Comparison of ENCODE assay signal across 12 cellular contexts in the genomic region with DNA sequence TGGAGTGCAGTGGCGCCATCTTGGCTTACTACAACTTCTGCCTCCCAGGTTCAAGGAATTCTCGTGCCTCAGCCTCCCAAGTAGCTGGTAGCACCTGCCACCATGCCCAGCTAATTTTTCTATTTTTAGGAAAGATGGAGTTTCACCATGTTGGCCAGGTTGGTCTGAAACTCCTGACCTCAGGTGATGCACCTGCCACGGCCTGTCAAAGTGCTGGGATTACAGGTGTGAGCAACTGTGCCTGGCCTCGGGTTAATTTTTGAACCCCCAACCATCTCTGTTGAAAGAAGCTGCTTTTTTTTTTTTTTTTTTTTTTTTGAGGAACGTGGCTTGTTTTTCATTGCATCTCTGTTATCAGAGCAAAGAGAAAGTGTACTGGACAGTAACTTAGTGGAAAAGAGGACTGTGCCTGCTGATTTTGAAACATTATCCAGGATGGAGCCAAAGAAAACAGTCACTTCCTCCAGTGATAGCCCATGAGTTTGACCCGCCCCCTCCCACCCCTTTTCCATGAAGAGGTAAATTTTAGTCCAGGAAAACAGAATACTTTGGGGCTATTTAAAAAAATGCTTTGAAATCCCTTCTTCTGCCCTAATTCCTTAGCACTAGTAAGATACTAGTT. TPM values are rescaled to one million over a fixed set of nuclear protein-coding genes. Genes with fewer than 3 reads are reported as not detected.
DNase-seq lines count a peak whose midpoint lies in the region; ATAC-seq, FAIRE-seq and TF ChIP-seq lines count a peak whose summit lies in the region.
"Had no signal": no experiment of that assay in that cellular context is flagged by ENCODE, and none has a peak within 500 bp of the region (broad histone marks: within the 10 kb centered on the region; RNA-seq: fewer than 3 reads in every experiment).

No MANE protein-coding gene starts in this region.

- TF ChIP-seq RAD21 in IMR-90 (IDR thresholded peaks at IDR 0.05; ENCODE audit: low read length) = no peak

- CTCF ChIA-PET in IMR-90 (lab: Yijun Ruan, JAX) = interaction anchor here (0.6 kb wide), 1 partner anchor 212 kb away, joined by 3 read pairs; no protein-coding TSS in a partner anchor
- CTCF ChIA-PET in activated CD8-positive, alpha-beta T cell treated with anti-CD3 and anti-CD28 coated beads for 36 hours (lab: Charles Lee) = interaction anchor here (0.6 to 1.2 kb wide), 2 partner anchors 17 to 332 kb away, joined by 4 to 5 read pairs; no protein-coding TSS in a partner anchor

- H2BK20ac ChIP-seq in IMR-90 (ENCODE audit: low read depth, low read length) = no peak overlapping the region

- H3K36me3 ChIP-seq in IMR-90 (ENCODE audit: control insufficient read depth, insufficient read depth, low read length) (peaks cover 2% of the 10 kb centered on the region; the same call in 1 of the 2 replicates), bronchial epithelial cell (ENCODE audit: control insufficient read depth, insufficient read depth, low read length) (peaks cover 2% of the 10 kb centered on the region), keratinocyte (ENCODE audit: control insufficient read depth in 2 of 2, extremely low read depth in 1 of 2, insufficient read depth in 2 of 2, low read length in 2 of 2) (peaks cover 0 to 1% of the 10 kb centered on the region in 2 experiments)

- no peak overlapping the region for H2AFZ ChIP-seq in IMR-90 (replicated peaks; ENCODE audit: low read length, poor library complexity)
- H2AFZ ChIP-seq in keratinocyte (ENCODE audit: control insufficient read depth, low read length) = no peak overlapping the region

- no peak overlapping the region for H3K14ac ChIP-seq in IMR-90 (replicated peaks; ENCODE audit: low read depth, low read length)

- peaks cover 6% of the 10 kb centered on the region for H3K79me2 ChIP-seq in keratinocyte (ENCODE audit: control insufficient read depth, insufficient read depth, low read length)

- WGBS in IMR-90 (ENCODE audit: extremely low coverage in 2 of 2, insufficient read length in 1 of 2), 2 experiments = 80% methylated on average over 1 of the region's 6 CpGs; no CpG with 5 or more reads in 1 of the 2 experiments

- H4K5ac ChIP-seq in IMR-90 (ENCODE audit: low read depth, low read length) = no peak overlapping the region

- intact Hi-C loops in IMR-90 (cut with micrococcal nuclease) = loop anchor here (2.0 to 5.0 kb wide), 2 partner anchors 21 to 40 kb away; partner anchors contain the start of gene WBP1L
- intact Hi-C loops in activated CD4-positive, alpha-beta T cell treated with anti-CD3 and anti-CD28 coated beads, Interleukin-2, amount 10 ng/mL, durations not matched to agents 24 days and 14 days (cut with micrococcal nuclease) = no loop called here
- intact Hi-C loops in activated CD8-positive, alpha-beta T cell treated with anti-CD3 and anti-CD28 coated beads for 36 hours (cut with micrococcal nuclease) = no loop called here

- no peaks in the 10 kb centered on the region for H3K9me3 Mint-ChIP-seq in activated CD4-positive, alpha-beta T cell treated with anti-CD3 and anti-CD28 coated beads, Interleukin-2, amount 10 ng/mL, durations not matched to agents 24 days and 14 days
- H3K9me3 Mint-ChIP-seq in activated CD8-positive, alpha-beta T cell treated with anti-CD3 and anti-CD28 coated beads for 36 hours = no peaks in the 10 kb centered on the region
- H3K9me3 Mint-ChIP-seq: CD4-positive, CD25-positive, alpha-beta regulatory T cell had no signal

- peaks cover 23% of the 10 kb centered on the region for H3K4me1 Mint-ChIP-seq in activated CD4-positive, alpha-beta T cell treated with anti-CD3 and anti-CD28 coated beads, Interleukin-2, amount 10 ng/mL, durations not matched to agents 24 days and 14 days
- H3K4me1 Mint-ChIP-seq in activated CD8-positive, alpha-beta T cell treated with anti-CD3 and anti-CD28 coated beads for 36 hours (ENCODE audit: low read depth) = peaks cover 53% of the 10 kb centered on the region

- TF ChIP-seq CTCF in IMR-90 (conservative IDR thresholded peaks at IDR 0.05; ENCODE audit: low read depth, low read length) (no peak), bronchial epithelial cell (IDR thresholded peaks at IDR 0.05; ENCODE audit: insufficient read depth, low read length, severe bottlenecking) (no peak), keratinocyte (optimal IDR thresholded peaks at IDR 0.05 in 1 of 3, IDR thresholded peaks at IDR 0.05 in 1 of 3, conservative IDR thresholded peaks at IDR 0.05 in 1 of 3; ENCODE audit: extremely low read depth in 1 of 3, insufficient read depth in 2 of 3, low read length in 3 of 3) (no peak)
- no peak for TF ChIP-seq CTCF in activated CD8-positive, alpha-beta T cell treated with anti-CD3 and anti-CD28 coated beads for 36 hours (IDR thresholded peaks at IDR 0.05)

- no peak overlapping the region for H2BK15ac ChIP-seq in IMR-90 (ENCODE audit: low read depth, low read length)

- no peak overlapping the region for H3K18ac ChIP-seq in IMR-90 (ENCODE audit: low read depth, low read length)

- H3K9me1 ChIP-seq in IMR-90 (ENCODE audit: insufficient read depth, low read length) = peaks cover 24% of the 10 kb centered on the region
- peaks cover 2% of the 10 kb centered on the region for H3K9me1 ChIP-seq in keratinocyte (ENCODE audit: control insufficient read depth, extremely low read depth, insufficient read depth, low read length)

- no peak for TF ChIP-seq POLR2A in IMR-90 (IDR thresholded peaks at IDR 0.05; ENCODE audit: low read depth, low read length)

- no peak overlapping the region for H3K4ac ChIP-seq in IMR-90 (ENCODE audit: low read depth, low read length)

- H3K9me3 ChIP-seq in IMR-90 (ENCODE audit: control insufficient read depth, insufficient read depth, low read length) (no peaks in the 10 kb centered on the region), keratinocyte (ENCODE audit: control insufficient read depth, low read depth, low read length) (no peaks in the 10 kb centered on the region)

- DNase-seq in IMR-90 (peak; percentile 65), bronchial epithelial cell (ENCODE audit: low read depth) (peak; percentile 46), keratinocyte (ENCODE audit: low read depth, low spot score) (no peak)
- DNase-seq in activated CD4-positive, alpha-beta T cell treated with anti-CD3 and anti-CD28 coated beads, Interleukin-2, amount 10 ng/mL, durations not matched to agents 24 days and 14 days = no peak
- DNase-seq in activated CD8-positive, alpha-beta T cell treated with anti-CD3 and anti-CD28 coated beads for 36 hours = no peak
- DNase-seq: CD4-positive, CD25-positive, alpha-beta regulatory T cell; NCI-H2081 had no signal

- H3K27me3 ChIP-seq in IMR-90 (ENCODE audit: control insufficient read depth, insufficient read depth, low read length) (peaks cover 5% of the 10 kb centered on the region), bronchial epithelial cell (ENCODE audit: control insufficient read depth, insufficient read depth, low read length) (no peaks in the 10 kb centered on the region), keratinocyte (ENCODE audit: control insufficient read depth, extremely low read depth, insufficient read depth, low read length) (no peaks in the 10 kb centered on the region)

- peaks cover 49 to 61% of the 10 kb centered on the region in 2 experiments for H3K79me1 ChIP-seq in IMR-90 (ENCODE audit: low read depth in 1 of 2, low read length in 2 of 2)

- no peak overlapping the region for H2AK5ac ChIP-seq in IMR-90 (ENCODE audit: low read depth, low read length)

- no TSS peak for BruUV-seq in IMR-90 (replicated peaks; lab: Mats Ljungman, UMichigan)

- ATAC-seq in IMR-90 (ENCODE audit: low read depth) (no peak), GM18498 (IDR thresholded peaks at IDR 0.05; ENCODE audit: unreplicated experiment) (no peak)
- ATAC-seq in activated CD8-positive, alpha-beta T cell treated with anti-CD3 and anti-CD28 coated beads for 36 hours = no peak
- no peak for ATAC-seq in activated CD4-positive, CD25-positive, alpha-beta regulatory T cell treated with anti-CD3 and anti-CD28 coated beads, Interleukin-2, amount 50 U/mL, for 24 hours

- H4K91ac ChIP-seq in IMR-90 (ENCODE audit: insufficient read depth, low read depth, low read length) = no peak overlapping the region

- peaks cover 20% of the 10 kb centered on the region for H3K4me1 ChIP-seq in IMR-90 (ENCODE audit: control insufficient read depth, insufficient read depth, low read length)
- H3K4me1 ChIP-seq in keratinocyte (ENCODE audit: control insufficient read depth, extremely low read depth, insufficient read depth, low read length) = peaks cover 68% of the 10 kb centered on the region

- H3K56ac ChIP-seq in IMR-90 (ENCODE audit: extremely low read depth, insufficient read depth, low read length) = no peak overlapping the region

- no peak overlapping the region for H2AK9ac ChIP-seq in IMR-90 (replicated peaks; ENCODE audit: low read depth, low read length, poor library complexity)

- peaks cover 17% of the 10 kb centered on the region for H3K36me3 Mint-ChIP-seq in activated CD4-positive, alpha-beta T cell treated with anti-CD3 and anti-CD28 coated beads, Interleukin-2, amount 10 ng/mL, durations not matched to agents 24 days and 14 days (ENCODE audit: low read depth)
- peaks cover 9% of the 10 kb centered on the region for H3K36me3 Mint-ChIP-seq in activated CD8-positive, alpha-beta T cell treated with anti-CD3 and anti-CD28 coated beads for 36 hours (ENCODE audit: low read depth)

- dilution Hi-C loops in IMR-90 (cut with HindIII; ENCODE audit: low sequenced_read_pairs, unreplicated experiment) (no loop called here), keratinocyte (cut with MboI; ENCODE audit: extremely low pct_ligation_motif_present, low sequenced_read_pairs) (no loop called here)

- H3K27ac Mint-ChIP-seq in activated CD4-positive, alpha-beta T cell treated with anti-CD3 and anti-CD28 coated beads, Interleukin-2, amount 10 ng/mL, durations not matched to agents 24 days and 14 days = no peak overlapping the region
- H3K27ac Mint-ChIP-seq in activated CD8-positive, alpha-beta T cell treated with anti-CD3 and anti-CD28 coated beads for 36 hours = no peak overlapping the region

- no peak overlapping the region for H2BK5ac ChIP-seq in IMR-90 (ENCODE audit: low read depth, low read length, poor library complexity, severe bottlenecking)

- H3K27me3 Mint-ChIP-seq in activated CD4-positive, alpha-beta T cell treated with anti-CD3 and anti-CD28 coated beads, Interleukin-2, amount 10 ng/mL, durations not matched to agents 24 days and 14 days = no peaks in the 10 kb centered on the region
- H3K27me3 Mint-ChIP-seq in activated CD8-positive, alpha-beta T cell treated with anti-CD3 and anti-CD28 coated beads for 36 hours = no peaks in the 10 kb centered on the region
- H3K27me3 Mint-ChIP-seq: CD4-positive, CD25-positive, alpha-beta regulatory T cell had no signal

- FAIRE-seq in bronchial epithelial cell (lab: Jason Lieb, UNC) (no peak), keratinocyte (lab: Jason Lieb, UNC) (no peak)
- FAIRE-seq: GM12892, H1 had no signal

- POLR2A ChIA-PET in IMR-90 (lab: Charles Lee; ENCODE audit: unreplicated experiment) = no interaction called here
- POLR2A ChIA-PET in activated CD8-positive, alpha-beta T cell treated with anti-CD3 and anti-CD28 coated beads for 36 hours (lab: Charles Lee) = interaction anchor here (0.6 kb wide), 1 partner anchor 120 kb away, joined by 3 read pairs; no protein-coding TSS in a partner anchor

- H4K20me1 ChIP-seq in IMR-90 (ENCODE audit: insufficient read depth, low read length) = peaks cover 89% of the 10 kb centered on the region
- H4K20me1 ChIP-seq in keratinocyte (ENCODE audit: control insufficient read depth, extremely low read depth, insufficient read depth, low read length) = no peaks in the 10 kb centered on the region

- no peak overlapping the region for H3K27ac ChIP-seq in IMR-90 (ENCODE audit: insufficient read depth, low read length)
- peak overlapping the region; percentile 65 for H3K27ac ChIP-seq in keratinocyte (ENCODE audit: control insufficient read depth, insufficient read depth, low read length)
- H3K27ac ChIP-seq in skin epidermis = peak overlapping the region in 19 of 21 experiments; percentile 13 to 95 (median 82)

- H2BK120ac ChIP-seq in IMR-90 (ENCODE audit: low read depth, low read length) = no peak overlapping the region

- H3K23ac ChIP-seq in IMR-90 (ENCODE audit: low read depth, low read length) = no peak overlapping the region

- no peak overlapping the region for H3K9ac ChIP-seq in IMR-90 (ENCODE audit: low read depth, low read length)
- peak overlapping the region; percentile 53 for H3K9ac ChIP-seq in keratinocyte (ENCODE audit: control insufficient read depth, extremely low read depth, insufficient read depth, low read length)

- H3K4me2 ChIP-seq in IMR-90 (ENCODE audit: low read depth, low read length) (no peak overlapping the region; the same call in 1 of the 2 replicates), keratinocyte (ENCODE audit: control insufficient read depth, extremely low read depth, insufficient read depth, low read depth, low read length) (peak overlapping the region; percentile 68)

- no peak overlapping the region for H3K4me3 Mint-ChIP-seq in activated CD4-positive, alpha-beta T cell treated with anti-CD3 and anti-CD28 coated beads, Interleukin-2, amount 10 ng/mL, durations not matched to agents 24 days and 14 days
- no peak overlapping the region for H3K4me3 Mint-ChIP-seq in activated CD8-positive, alpha-beta T cell treated with anti-CD3 and anti-CD28 coated beads for 36 hours
- H3K4me3 Mint-ChIP-seq: CD4-positive, CD25-positive, alpha-beta regulatory T cell had no signal

- H3K4me3 ChIP-seq in IMR-90 (ENCODE audit: insufficient read depth, low read depth, low read length) (no peak overlapping the region), bronchial epithelial cell (ENCODE audit: low read depth, low read length) (no peak overlapping the region), keratinocyte (ENCODE audit: control insufficient read depth in 2 of 3, extremely low read depth in 1 of 3, insufficient read depth in 2 of 3, low read depth in 1 of 3, low read length in 3 of 3) (no peak overlapping the region), skin epidermis (no peak overlapping the region)

- in situ Hi-C loops in IMR-90 (cut with MboI; ENCODE audit: low sequenced_read_pairs) = no loop called here

- H4K8ac ChIP-seq in IMR-90 (ENCODE audit: low read depth in 2 of 2, low read length in 2 of 2) = no peak overlapping the region

RNA-seq across cellular contexts. Expression of gene WBP1L, which starts 38.3 kb away (rescaled TPM):
- total RNA-seq in IMR-90 (2012; rRNA removed) (29.2 and 31.0 TPM in 2 replicates), bronchial epithelial cell (26.1 and 36.4 TPM in 2 replicates)
- polyA plus RNA-seq in IMR-90 (2012; rRNA removed) (20.7 and 22.2 TPM in 2 replicates), keratinocyte (24.3 to 45.7 TPM (median 27.3 TPM) in 3 replicates)
- polyA plus RNA-seq in IMR-90 (2012; cell fraction: cytosol; rRNA removed) = 17.2 and 31.3 TPM in 2 replicates
- polyA plus RNA-seq in IMR-90 (2012; cell fraction: nucleus; rRNA removed; ENCODE audit: low replicate concordance) = 18.9 and 19.8 TPM in 2 replicates
- 25.9 TPM for polyA plus RNA-seq in keratinocyte (2011; ENCODE audit: low read depth)
- polyA plus RNA-seq in keratinocyte (2011; cell fraction: cytosol; rRNA removed) = 30.8 and 32.7 TPM in 2 replicates
- polyA plus RNA-seq in keratinocyte (2011; cell fraction: nucleus; rRNA removed) = 33.6 and 38.0 TPM in 2 replicates
- 21.5 and 33.4 TPM in 2 replicates for polyA plus RNA-seq in keratinocyte (2012; ENCODE audit: low replicate concordance)
- 42.8 to 84.0 TPM (median 50.9 TPM) in 3 replicates for polyA minus RNA-seq in keratinocyte
- polyA minus RNA-seq in keratinocyte (2011; cell fraction: cytosol; rRNA and poly(A)+ RNA removed) = 51.8 TPM
- 41.7 and 46.7 TPM in 2 replicates for polyA minus RNA-seq in keratinocyte (2011; cell fraction: nucleus; rRNA and poly(A)+ RNA removed)
- 15.6 and 15.8 TPM in 2 replicates for total RNA-seq in activated CD4-positive, alpha-beta T cell treated with anti-CD3 and anti-CD28 coated beads, Interleukin-2, amount 10 ng/mL, durations not matched to agents 24 days and 14 days
- 10 to 100 TPM; 11.4 to 12.7 TPM for total RNA-seq in activated CD8-positive, alpha-beta T cell treated with anti-CD3 and anti-CD28 coated beads for 36 hours

RNA-seq across cellular contexts. Expression of gene CYP17A1, which starts 55.2 kb away (rescaled TPM):
- total RNA-seq in IMR-90 (2012; rRNA removed) (not detected in 2 replicates), bronchial epithelial cell (not detected in 2 replicates)
- polyA plus RNA-seq in IMR-90 (2012; rRNA removed) (not detected in 2 replicates), keratinocyte (not detected in 3 replicates)
- not detected in 2 replicates for polyA plus RNA-seq in IMR-90 (2012; cell fraction: cytosol; rRNA removed)
- polyA plus RNA-seq in IMR-90 (2012; cell fraction: nucleus; rRNA removed; ENCODE audit: low replicate concordance) = not detected in 2 replicates
- polyA plus RNA-seq in keratinocyte (2011; ENCODE audit: low read depth) = not detected
- not detected in 2 replicates for polyA plus RNA-seq in keratinocyte (2011; cell fraction: cytosol; rRNA removed)
- not detected in 2 replicates for polyA plus RNA-seq in keratinocyte (2011; cell fraction: nucleus; rRNA removed)
- polyA plus RNA-seq in keratinocyte (2012; ENCODE audit: low replicate concordance) = not detected in 2 replicates
- polyA minus RNA-seq in keratinocyte = not detected in 3 replicates
- not detected for polyA minus RNA-seq in keratinocyte (2011; cell fraction: cytosol; rRNA and poly(A)+ RNA removed)
- polyA minus RNA-seq in keratinocyte (2011; cell fraction: nucleus; rRNA and poly(A)+ RNA removed) = not detected in 2 replicates
- not detected in 2 replicates for total RNA-seq in activated CD4-positive, alpha-beta T cell treated with anti-CD3 and anti-CD28 coated beads, Interleukin-2, amount 10 ng/mL, durations not matched to agents 24 days and 14 days
- not detected for total RNA-seq in activated CD8-positive, alpha-beta T cell treated with anti-CD3 and anti-CD28 coated beads for 36 hours
- total RNA-seq: CD4-positive, CD25-positive, alpha-beta regulatory T cell; H1 had no signal
- polyA plus RNA-seq: CD4-positive, CD25-positive, alpha-beta regulatory T cell; H1 had no signal

Comparison
In these comparisons a context has a peak if more than half of its experiments do, and no peak if none do; other contexts are left out.
1. DNase-seq: peak in IMR-90 (single experiment) and bronchial epithelial cell (single experiment); none in keratinocyte (single experiment), activated CD4-positive, alpha-beta T cell treated with anti-CD3 and anti-CD28 coated beads, Interleukin-2, amount 10 ng/mL, durations not matched to agents 24 days and 14 days (single experiment) and activated CD8-positive, alpha-beta T cell treated with anti-CD3 and anti-CD28 coated beads for 36 hours (single experiment).